In genomic region chr17:75893305-75894048, GRCh38 we compare ENCODE assay signal across 15 cellular contexts. TPM values are rescaled to one million over a fixed set of nuclear protein-coding genes. Genes with fewer than 3 reads are reported as not detected.
DNase-seq lines count a peak whose midpoint lies in the region; ATAC-seq, FAIRE-seq and TF ChIP-seq lines count a peak whose summit lies in the region.
"Had no signal": no experiment of that assay in that cellular context is flagged by ENCODE, and none has a peak within 500 bp of the region (broad histone marks: within the 10 kb centered on the region; RNA-seq: fewer than 3 reads in every experiment).

No MANE protein-coding gene starts in this region.

- CTCF ChIA-PET in H1 (lab: Charles Lee; ENCODE audit: partially characterized antibody) = interaction anchor here (0.9 to 51.3 kb wide), 11 partner anchors 8 to 115 kb away, joined by 3 to 885 read pairs (median 6); partner anchors contain the start of genes CDK3 and TRIM47

- H3K27ac ChIP-seq in H1 (ENCODE audit: low read depth, low read length) (no peak overlapping the region), neuronal stem cell (replicated peaks; ENCODE audit: low read length) (no peak overlapping the region)
- H3K27ac ChIP-seq: left lung, neutrophil, SJCRH30 had no signal

- peak overlapping the region; percentile 64 for H3K4me3 Mint-ChIP-seq in activated CD4-positive, alpha-beta T cell treated with anti-CD3 and anti-CD28 coated beads, Interleukin-2, amount 10 ng/mL, durations not matched to agents 24 days and 14 days

- TF ChIP-seq RAD21 in H1 (IDR thresholded peaks at IDR 0.05 in 1 of 2, conservative IDR thresholded peaks at IDR 0.05 in 1 of 2; ENCODE audit: low read depth in 2 of 2, low read length in 2 of 2) = no peak

- intact Hi-C loops in activated CD4-positive, alpha-beta T cell treated with anti-CD3 and anti-CD28 coated beads, Interleukin-2, amount 10 ng/mL, durations not matched to agents 24 days and 14 days (cut with micrococcal nuclease) = no loop called here

- no peak for TF ChIP-seq CTCF in H1 (IDR thresholded peaks at IDR 0.05; ENCODE audit: control extremely low read depth in 1 of 3, insufficient read depth in 1 of 3, low read depth in 1 of 3, low read length in 3 of 3)

- no peak for ATAC-seq in GM21381 (IDR thresholded peaks at IDR 0.05; ENCODE audit: unreplicated experiment)
- ATAC-seq: left lung had no signal

- H2BK5ac ChIP-seq in H1 (ENCODE audit: low read depth, low read length) (peak overlapping the region; percentile 78; the same call in 1 of the 2 replicates), neuronal stem cell (ENCODE audit: low read length) (peak overlapping the region; percentile 47)

- H2AFZ ChIP-seq in H1 (ENCODE audit: low read length) (no peak overlapping the region), neuronal stem cell (ENCODE audit: low read length) (no peak overlapping the region)

- 91% methylated on average over 13 of the region's 18 CpGs; no CpG with 5 or more reads in 1 of the 2 experiments for WGBS in H1 (ENCODE audit: extremely low coverage in 1 of 2, insufficient coverage in 1 of 2, insufficient read length in 1 of 2, insufficient replicate concordance in 2 of 2, low coverage in 1 of 2, low lambda C conversion rate in 2 of 2, missing lambda C conversion rate in 1 of 2), 2 experiments
- WGBS in neuronal stem cell (ENCODE audit: extremely low coverage in 2 of 2, insufficient read length in 2 of 2, insufficient replicate concordance in 1 of 2), 2 donors = no CpG with 5 or more reads among the region's 18 CpGs

- H3K4ac ChIP-seq in H1 (replicated peaks; ENCODE audit: insufficient read length, low read depth, low read length) = no peak overlapping the region
- H3K4ac ChIP-seq in neuronal stem cell (ENCODE audit: low read length) = no peak overlapping the region

- H3K27me3 Mint-ChIP-seq in activated CD4-positive, alpha-beta T cell treated with anti-CD3 and anti-CD28 coated beads, Interleukin-2, amount 10 ng/mL, durations not matched to agents 24 days and 14 days = no peaks in the 10 kb centered on the region

- H3K9ac ChIP-seq in NT2/D1 (ENCODE audit: insufficient read length, low read depth) (peak overlapping the region; percentile 64), H1 (replicated peaks in 1 of 4; ENCODE audit: extremely low read depth in 1 of 4, low read depth in 3 of 4, low read length in 3 of 4) (no peak overlapping the region), neuronal stem cell (ENCODE audit: low read depth, low read length, poor library complexity) (peak overlapping the region; percentile 75)

- H3K4me2 ChIP-seq in H1 (ENCODE audit: insufficient read depth in 1 of 2, low read depth in 2 of 2, low read length in 2 of 2) (0 out of 4 replicates have a peak overlapping the region, but pooled peaks of 1 of the 2 experiments have one; percentile 88), neuronal stem cell (ENCODE audit: insufficient read depth, low read length, poor library complexity, severe bottlenecking) (no peak overlapping the region)

- H4K91ac ChIP-seq in H1 (replicated peaks; ENCODE audit: insufficient read length, low read length) (no peak overlapping the region), neuronal stem cell (ENCODE audit: low read depth, low read length, poor library complexity) (no peak overlapping the region)

- peak overlapping the region; percentile 79 for H3K27ac Mint-ChIP-seq in activated CD4-positive, alpha-beta T cell treated with anti-CD3 and anti-CD28 coated beads, Interleukin-2, amount 10 ng/mL, durations not matched to agents 24 days and 14 days

- H4K20me1 ChIP-seq in H1 (replicated peaks in 1 of 2; ENCODE audit: control insufficient read depth in 1 of 2, insufficient read depth in 2 of 2, low read length in 2 of 2) = peaks cover under 1 to 12% of the 10 kb centered on the region in 2 experiments

- H3K36me3 Mint-ChIP-seq in activated CD4-positive, alpha-beta T cell treated with anti-CD3 and anti-CD28 coated beads, Interleukin-2, amount 10 ng/mL, durations not matched to agents 24 days and 14 days (ENCODE audit: low read depth) = peaks cover 26% of the 10 kb centered on the region

- no peak for TF ChIP-seq POLR2A in H1 (IDR thresholded peaks at IDR 0.05; ENCODE audit: control extremely low read depth in 1 of 2, low read depth in 2 of 2, low read length in 2 of 2)

- H3K79me1 ChIP-seq in H1 (ENCODE audit: low read depth, low read length) = peaks cover 3% of the 10 kb centered on the region; the same call in 1 of the 2 replicates
- peaks cover 15% of the 10 kb centered on the region for H3K79me1 ChIP-seq in neuronal stem cell (ENCODE audit: low read depth, low read length)

- H2BK12ac ChIP-seq in H1 (ENCODE audit: low read depth, low read length) = no peak overlapping the region
- no peak overlapping the region for H2BK12ac ChIP-seq in neuronal stem cell (ENCODE audit: low read length)

- H3K4me3 ChIP-seq in NT2/D1 (ENCODE audit: insufficient read length, low read depth) (no peak overlapping the region), H1 (ENCODE audit: extremely low read depth in 1 of 4, insufficient read depth in 2 of 4, low read depth in 3 of 4, low read length in 4 of 4) (no peak overlapping the region), neuronal stem cell (ENCODE audit: low read length in 2 of 2) (no peak overlapping the region)
- H3K4me3 ChIP-seq: left lung, SJCRH30 had no signal

- H3K23ac ChIP-seq in H1 (ENCODE audit: insufficient read length) = no peak overlapping the region
- no peak overlapping the region for H3K23ac ChIP-seq in neuronal stem cell (ENCODE audit: low read depth, low read length, poor library complexity)

- H3K4me1 ChIP-seq in NT2/D1 (ENCODE audit: insufficient read depth, insufficient read length) (peaks cover 33% of the 10 kb centered on the region), H1 (replicated peaks in 1 of 4; ENCODE audit: control insufficient read depth in 3 of 4, insufficient read depth in 4 of 4, low read length in 3 of 4) (peaks cover 4 to 25% (median 13%) of the 10 kb centered on the region in 4 experiments), neuronal stem cell (ENCODE audit: control insufficient read depth in 2 of 2, insufficient read depth in 1 of 2, low read depth in 1 of 2, low read length in 2 of 2) (peaks cover 0 to 13% of the 10 kb centered on the region in 2 donors)

- no peak for FAIRE-seq in H1 (lab: Jason Lieb, UNC)

- H3K36me3 ChIP-seq in NT2/D1 (ENCODE audit: insufficient read depth, insufficient read length, low read length) (peaks cover 78% of the 10 kb centered on the region), H1 (ENCODE audit: control insufficient read depth in 2 of 4, insufficient read depth in 4 of 4, low read length in 3 of 4) (peaks cover 2 to 19% (median 11%) of the 10 kb centered on the region in 4 experiments; a peak in 6 of 8 replicates), neuronal stem cell (replicated peaks in 1 of 2; ENCODE audit: control insufficient read depth in 2 of 2, insufficient read depth in 2 of 2, low read length in 2 of 2) (peaks cover 14 to 24% of the 10 kb centered on the region in 2 donors)
- H3K36me3 ChIP-seq: neutrophil had no signal

- peaks cover 26% of the 10 kb centered on the region for H3K4me1 Mint-ChIP-seq in activated CD4-positive, alpha-beta T cell treated with anti-CD3 and anti-CD28 coated beads, Interleukin-2, amount 10 ng/mL, durations not matched to agents 24 days and 14 days

- H3K79me2 ChIP-seq in H1 (ENCODE audit: control insufficient read depth in 1 of 2, insufficient read depth in 2 of 2, low read length in 2 of 2) = peaks cover 0 to 15% of the 10 kb centered on the region in 2 experiments; a peak in 1 of 4 replicates

- no peak overlapping the region for H3K14ac ChIP-seq in H1 (ENCODE audit: insufficient read length)
- no peak overlapping the region for H3K14ac ChIP-seq in neuronal stem cell (ENCODE audit: low read length)

- H3K9me3 Mint-ChIP-seq in activated CD4-positive, alpha-beta T cell treated with anti-CD3 and anti-CD28 coated beads, Interleukin-2, amount 10 ng/mL, durations not matched to agents 24 days and 14 days = no peaks in the 10 kb centered on the region

- no peak for DNase-seq in activated CD4-positive, alpha-beta T cell treated with anti-CD3 and anti-CD28 coated beads, Interleukin-2, amount 10 ng/mL, durations not matched to agents 24 days and 14 days
- DNase-seq in activated CD4-positive, alpha-beta T cell treated with anti-CD3 and anti-CD28 coated beads for 48 hours = no peak
- no peak for DNase-seq in NT2/D1 (ENCODE audit: low read depth, low spot score)
- DNase-seq in H1 (ENCODE audit: low read depth in 1 of 2, low spot score in 2 of 2) = no peak
- DNase-seq in neuronal stem cell (ENCODE audit: low spot score) = no peak
- DNase-seq in NCI-H1105 (lab: John Stamatoyannopoulos, UW) = no peak
- no peak for DNase-seq in DMS79 (lab: John Stamatoyannopoulos, UW)
- DNase-seq: GOT3; left lung; NCI-H1092 treated with DMSO at 0.1 percent for 48 hours; NCI-H2227 treated with DMSO at 0.1 percent for 48 hours; stimulated activated CD4-positive, alpha-beta T cell treated with anti-CD3 and anti-CD28 coated beads, Interleukin-4, amount 100 ng/mL, for 4 hours had no signal

- no peaks in the 10 kb centered on the region for H3K27me3 ChIP-seq in NT2/D1 (ENCODE audit: insufficient read depth, insufficient read length)
- no peaks in the 10 kb centered on the region for H3K27me3 ChIP-seq in H1 (replicated peaks in 1 of 4; ENCODE audit: control insufficient read depth in 3 of 4, extremely low read depth in 1 of 4, insufficient read depth in 3 of 4, low read length in 3 of 4)
- no peaks in the 10 kb centered on the region for H3K27me3 ChIP-seq in neuronal stem cell (ENCODE audit: control insufficient read depth in 3 of 3, insufficient read depth in 3 of 3, low read depth in 1 of 3, low read length in 3 of 3)
- H3K27me3 ChIP-seq: left lung, neutrophil had no signal

- no peak overlapping the region for H2BK20ac ChIP-seq in H1 (ENCODE audit: low read length)

- H3K56ac ChIP-seq in H1 (replicated peaks; ENCODE audit: insufficient read length, low read depth, low read length) = no peak overlapping the region

- H3K9me3 ChIP-seq in NT2/D1 (ENCODE audit: insufficient read depth, low read length) (no peaks in the 10 kb centered on the region), H1 (ENCODE audit: insufficient read depth in 2 of 2, low read depth in 1 of 2, low read length in 1 of 2) (no peaks in the 10 kb centered on the region), neuronal stem cell (replicated peaks in 1 of 2; ENCODE audit: control insufficient read depth in 2 of 2, insufficient read depth in 1 of 2, low read depth in 1 of 2, low read length in 2 of 2) (peaks cover 0 to 2% of the 10 kb centered on the region in 2 donors)
- H3K9me3 ChIP-seq: left lung, neutrophil, SJCRH30 had no signal

- H2BK15ac ChIP-seq in H1 (ENCODE audit: low read length) (no peak overlapping the region), neuronal stem cell (ENCODE audit: low read length) (no peak overlapping the region)

- H2BK120ac ChIP-seq in H1 (replicated peaks; ENCODE audit: low read depth, low read length) (no peak overlapping the region), neuronal stem cell (ENCODE audit: low read depth, low read length) (no peak overlapping the region)

- H3K23me2 ChIP-seq in H1 (ENCODE audit: low read depth, low read length) = peaks cover 8% of the 10 kb centered on the region

- TF ChIP-seq EP300 in H1 (IDR thresholded peaks at IDR 0.05; ENCODE audit: borderline replicate concordance in 1 of 2, low read depth in 2 of 2, low read length in 2 of 2) = no peak

- H3K18ac ChIP-seq in H1 (ENCODE audit: extremely low read depth, low read length) = no peak overlapping the region; the same call in 1 of the 2 replicates
- H3K18ac ChIP-seq in neuronal stem cell (ENCODE audit: low read length) = no peak overlapping the region

- no peak overlapping the region for H4K5ac ChIP-seq in H1 (ENCODE audit: insufficient read length, low read depth, low read length)

- H4K8ac ChIP-seq in H1 (ENCODE audit: extremely low read depth, insufficient read depth, low read length) (no peak overlapping the region; the same call in 1 of the 2 replicates), neuronal stem cell (ENCODE audit: low read depth, low read length) (no peak overlapping the region)

- H2AK5ac ChIP-seq in H1 (ENCODE audit: low read depth, low read length) (peak overlapping the region; percentile 56; the same call in 1 of the 2 replicates), neuronal stem cell (ENCODE audit: low read depth, low read length) (peak overlapping the region; percentile 48)

- POLR2A ChIA-PET in H1 (lab: Charles Lee; ENCODE audit: partially characterized antibody) = interaction anchor here (0.5 to 12.1 kb wide), 6 partner anchors 8 to 703 kb away, joined by 3 to 143 read pairs (median 11); partner anchors contain the start of genes MRPL38, TRIM47 and UNK

RNA-seq across cellular contexts. Expression of gene TRIM65, which starts 3.3 kb away (rescaled TPM):
- 47.6 and 48.1 TPM in 2 replicates for total RNA-seq in activated CD4-positive, alpha-beta T cell treated with anti-CD3 and anti-CD28 coated beads, Interleukin-2, amount 10 ng/mL, durations not matched to agents 24 days and 14 days
- 47.7 and 48.6 TPM in 2 replicates for total RNA-seq in H1 (2021; fragmentation: NEBNext Ultra II Directional; extraction: Animal tissue kit (Norgen Biotek cat#: 25700))
- polyA plus RNA-seq in H1 (2011; rRNA removed) = 21.2 and 25.6 TPM in 2 replicates
- 24.5 TPM for polyA plus RNA-seq in H1 (2011; cell fraction: cytosol; rRNA removed)
- polyA plus RNA-seq in H1 (2011; cell fraction: nucleus; rRNA removed) = 26.6 TPM
- 30.2 to 35.1 TPM (median 31.2 TPM) in 4 replicates for polyA plus RNA-seq in H1 (2012, experiment 1 of 2)
- polyA plus RNA-seq in H1 (2012, experiment 2 of 2) = 28.8 TPM
- polyA plus RNA-seq in H1 (2013, experiment 1 of 2) = 23.2 TPM
- polyA plus RNA-seq in H1 (2013, experiment 2 of 2) = 22.1 TPM
- 9.4 and 9.6 TPM in 2 replicates for polyA minus RNA-seq in H1 (2011; rRNA and poly(A)+ RNA removed)
- polyA minus RNA-seq in H1 (2011; cell fraction: cytosol; rRNA and poly(A)+ RNA removed) = 17.1 TPM
- polyA minus RNA-seq in H1 (2011; cell fraction: nucleus; rRNA and poly(A)+ RNA removed) = 16.2 TPM
- polyA plus RNA-seq in neuronal stem cell (2013, experiment 1 of 2) = 15.8 TPM
- polyA plus RNA-seq in neuronal stem cell (2013, experiment 2 of 2) = 14.6 TPM

RNA-seq across cellular contexts. Expression of gene MRPL38, which starts 11.2 kb away (rescaled TPM):
- total RNA-seq in activated CD4-positive, alpha-beta T cell treated with anti-CD3 and anti-CD28 coated beads, Interleukin-2, amount 10 ng/mL, durations not matched to agents 24 days and 14 days = 151 and 157 TPM in 2 replicates
- total RNA-seq in H1 (2021; fragmentation: NEBNext Ultra II Directional; extraction: Animal tissue kit (Norgen Biotek cat#: 25700)) = 125 and 132 TPM in 2 replicates
- 78.4 and 138 TPM in 2 replicates for polyA plus RNA-seq in H1 (2011; rRNA removed)
- 67.5 TPM for polyA plus RNA-seq in H1 (2011; cell fraction: cytosol; rRNA removed)
- 231 TPM for polyA plus RNA-seq in H1 (2011; cell fraction: nucleus; rRNA removed)
- 52.3 to 79.2 TPM (median 70.2 TPM) in 4 replicates for polyA plus RNA-seq in H1 (2012, experiment 1 of 2)
- polyA plus RNA-seq in H1 (2012, experiment 2 of 2) = 69.1 TPM
- 75.5 TPM for polyA plus RNA-seq in H1 (2013, experiment 1 of 2)
- polyA plus RNA-seq in H1 (2013, experiment 2 of 2) = 69.0 TPM
- polyA minus RNA-seq in H1 (2011; rRNA and poly(A)+ RNA removed) = 33.2 and 44.3 TPM in 2 replicates
- 53.9 TPM for polyA minus RNA-seq in H1 (2011; cell fraction: cytosol; rRNA and poly(A)+ RNA removed)
- 66.2 TPM for polyA minus RNA-seq in H1 (2011; cell fraction: nucleus; rRNA and poly(A)+ RNA removed)
- polyA plus RNA-seq in neuronal stem cell (2013, experiment 1 of 2) = 48.0 TPM
- polyA plus RNA-seq in neuronal stem cell (2013, experiment 2 of 2) = 48.3 TPM

RNA-seq across cellular contexts. Expression of gene TRIM47, which starts 15.1 kb away (rescaled TPM):
- 25.2 and 33.2 TPM in 2 replicates for total RNA-seq in activated CD4-positive, alpha-beta T cell treated with anti-CD3 and anti-CD28 coated beads, Interleukin-2, amount 10 ng/mL, durations not matched to agents 24 days and 14 days
- 5.1 and 6.4 TPM in 2 replicates for total RNA-seq in H1 (2021; fragmentation: NEBNext Ultra II Directional; extraction: Animal tissue kit (Norgen Biotek cat#: 25700))
- 6.3 and 11.6 TPM in 2 replicates for polyA plus RNA-seq in H1 (2011; rRNA removed)
- 6.2 TPM for polyA plus RNA-seq in H1 (2011; cell fraction: cytosol; rRNA removed)
- 12.1 TPM for polyA plus RNA-seq in H1 (2011; cell fraction: nucleus; rRNA removed)
- polyA plus RNA-seq in H1 (2012, experiment 1 of 2) = 5.0 to 8.3 TPM (median 5.5 TPM) in 4 replicates
- polyA plus RNA-seq in H1 (2012, experiment 2 of 2) = 5.4 TPM
- polyA plus RNA-seq in H1 (2013, experiment 1 of 2) = 5.7 TPM
- polyA plus RNA-seq in H1 (2013, experiment 2 of 2) = 6.1 TPM
- 2.6 and 3.7 TPM in 2 replicates for polyA minus RNA-seq in H1 (2011; rRNA and poly(A)+ RNA removed)
- polyA minus RNA-seq in H1 (2011; cell fraction: cytosol; rRNA and poly(A)+ RNA removed) = 5.0 TPM
- polyA minus RNA-seq in H1 (2011; cell fraction: nucleus; rRNA and poly(A)+ RNA removed) = 6.2 TPM
- 1.2 TPM for polyA plus RNA-seq in neuronal stem cell (2013, experiment 1 of 2)
- 0.68 TPM for polyA plus RNA-seq in neuronal stem cell (2013, experiment 2 of 2)

RNA-seq across cellular contexts. Expression of gene WBP2, which starts 38.3 kb away (rescaled TPM):
- 68.9 and 70.0 TPM in 2 replicates for total RNA-seq in activated CD4-positive, alpha-beta T cell treated with anti-CD3 and anti-CD28 coated beads, Interleukin-2, amount 10 ng/mL, durations not matched to agents 24 days and 14 days
- total RNA-seq in H1 (2021; fragmentation: NEBNext Ultra II Directional; extraction: Animal tissue kit (Norgen Biotek cat#: 25700)) = 61.8 and 71.2 TPM in 2 replicates
- polyA plus RNA-seq in H1 (2011; rRNA removed) = 48.2 and 72.0 TPM in 2 replicates
- polyA plus RNA-seq in H1 (2011; cell fraction: cytosol; rRNA removed) = 19.9 TPM
- polyA plus RNA-seq in H1 (2011; cell fraction: nucleus; rRNA removed) = 66.9 TPM
- polyA plus RNA-seq in H1 (2012, experiment 1 of 2) = 66.8 to 74.2 TPM (median 69.2 TPM) in 4 replicates
- polyA plus RNA-seq in H1 (2012, experiment 2 of 2) = 67.1 TPM
- polyA plus RNA-seq in H1 (2013, experiment 1 of 2) = 61.6 TPM
- 60.1 TPM for polyA plus RNA-seq in H1 (2013, experiment 2 of 2)
- 29.7 and 44.3 TPM in 2 replicates for polyA minus RNA-seq in H1 (2011; rRNA and poly(A)+ RNA removed)
- polyA minus RNA-seq in H1 (2011; cell fraction: cytosol; rRNA and poly(A)+ RNA removed) = 31.1 TPM
- 30.8 TPM for polyA minus RNA-seq in H1 (2011; cell fraction: nucleus; rRNA and poly(A)+ RNA removed)
- polyA plus RNA-seq in neuronal stem cell (2013, experiment 1 of 2) = 80.4 TPM
- polyA plus RNA-seq in neuronal stem cell (2013, experiment 2 of 2) = 79.8 TPM

RNA-seq across cellular contexts. Expression of gene FBF1, which starts 47.4 kb away (rescaled TPM):
- 17.5 and 18.6 TPM in 2 replicates for total RNA-seq in activated CD4-positive, alpha-beta T cell treated with anti-CD3 and anti-CD28 coated beads, Interleukin-2, amount 10 ng/mL, durations not matched to agents 24 days and 14 days
- 13.1 and 13.8 TPM in 2 replicates for total RNA-seq in H1 (2021; fragmentation: NEBNext Ultra II Directional; extraction: Animal tissue kit (Norgen Biotek cat#: 25700))
- 8.1 and 12.5 TPM in 2 replicates for polyA plus RNA-seq in H1 (2011; rRNA removed)
- 12.0 TPM for polyA plus RNA-seq in H1 (2011; cell fraction: cytosol; rRNA removed)
- 68.3 TPM for polyA plus RNA-seq in H1 (2011; cell fraction: nucleus; rRNA removed)
- 5.6 to 12.5 TPM (median 10.6 TPM) in 4 replicates for polyA plus RNA-seq in H1 (2012, experiment 1 of 2)
- polyA plus RNA-seq in H1 (2012, experiment 2 of 2) = 4.3 TPM
- 4.9 TPM for polyA plus RNA-seq in H1 (2013, experiment 1 of 2)
- polyA plus RNA-seq in H1 (2013, experiment 2 of 2) = 4.5 TPM
- 6.9 and 8.7 TPM in 2 replicates for polyA minus RNA-seq in H1 (2011; rRNA and poly(A)+ RNA removed)
- 9.8 TPM for polyA minus RNA-seq in H1 (2011; cell fraction: cytosol; rRNA and poly(A)+ RNA removed)
- 27.4 TPM for polyA minus RNA-seq in H1 (2011; cell fraction: nucleus; rRNA and poly(A)+ RNA removed)
- 6.6 TPM for polyA plus RNA-seq in neuronal stem cell (2013, experiment 1 of 2)
- polyA plus RNA-seq in neuronal stem cell (2013, experiment 2 of 2) = 6.9 TPM

Comparison
In these comparisons a context has a peak if more than half of its experiments do, and no peak if none do; other contexts are left out.
1. H3K9ac ChIP-seq: peak in NT2/D1 (single experiment) and neuronal stem cell (single experiment); none in H1 (0 of 4).